1 cellular context compared by ENCODE assay signal in the genomic region with DNA sequence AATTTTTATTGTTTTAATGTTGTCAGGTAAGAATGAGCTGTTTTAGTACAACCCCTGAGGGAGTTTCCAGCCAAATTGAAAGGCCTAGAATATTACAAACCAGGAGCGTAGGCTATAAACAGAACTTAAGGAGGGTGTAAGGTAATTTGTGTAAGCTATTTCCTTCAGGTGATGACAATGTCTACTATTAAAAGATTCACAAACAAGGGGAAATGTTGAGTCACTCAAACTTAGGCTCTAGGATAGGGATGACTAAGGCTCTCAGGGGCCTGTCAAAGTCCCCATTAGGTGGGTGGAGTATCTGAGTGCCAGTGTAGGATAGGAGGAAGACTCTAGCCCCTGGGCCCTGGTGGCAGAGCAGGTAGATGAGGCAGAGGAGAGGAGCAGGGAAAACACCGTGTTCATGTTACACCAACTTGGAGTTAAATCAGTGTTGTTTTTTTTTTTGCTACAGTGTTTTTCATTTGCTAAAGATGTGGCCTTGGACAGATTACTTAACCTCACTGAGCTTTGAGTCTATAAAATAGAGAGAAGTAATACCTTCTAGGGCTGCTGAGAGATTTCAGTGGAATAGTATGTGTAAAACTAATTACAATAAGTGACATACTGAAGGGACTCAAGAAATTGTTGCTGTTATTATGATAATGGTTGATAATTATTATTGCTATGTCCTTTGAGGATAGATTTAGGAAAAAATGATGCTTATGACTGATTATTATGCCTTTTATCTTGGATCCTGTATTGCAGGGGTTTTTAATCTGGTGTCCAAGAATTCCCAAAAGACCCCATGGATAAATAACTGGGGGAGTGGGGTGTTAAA.
A peak's percentile ranks its signal among the peaks of the same experiment; 100 is the strongest.
TF ChIP-seq lines count a peak whose summit lies in the region.

No MANE protein-coding gene starts in this region.

TF ChIP-seq in HCT116, 20 proteins besides CTCF, POLR2A, EP300 and RAD21 (continued from another document):
- TF ChIP-seq, protein P1, sequence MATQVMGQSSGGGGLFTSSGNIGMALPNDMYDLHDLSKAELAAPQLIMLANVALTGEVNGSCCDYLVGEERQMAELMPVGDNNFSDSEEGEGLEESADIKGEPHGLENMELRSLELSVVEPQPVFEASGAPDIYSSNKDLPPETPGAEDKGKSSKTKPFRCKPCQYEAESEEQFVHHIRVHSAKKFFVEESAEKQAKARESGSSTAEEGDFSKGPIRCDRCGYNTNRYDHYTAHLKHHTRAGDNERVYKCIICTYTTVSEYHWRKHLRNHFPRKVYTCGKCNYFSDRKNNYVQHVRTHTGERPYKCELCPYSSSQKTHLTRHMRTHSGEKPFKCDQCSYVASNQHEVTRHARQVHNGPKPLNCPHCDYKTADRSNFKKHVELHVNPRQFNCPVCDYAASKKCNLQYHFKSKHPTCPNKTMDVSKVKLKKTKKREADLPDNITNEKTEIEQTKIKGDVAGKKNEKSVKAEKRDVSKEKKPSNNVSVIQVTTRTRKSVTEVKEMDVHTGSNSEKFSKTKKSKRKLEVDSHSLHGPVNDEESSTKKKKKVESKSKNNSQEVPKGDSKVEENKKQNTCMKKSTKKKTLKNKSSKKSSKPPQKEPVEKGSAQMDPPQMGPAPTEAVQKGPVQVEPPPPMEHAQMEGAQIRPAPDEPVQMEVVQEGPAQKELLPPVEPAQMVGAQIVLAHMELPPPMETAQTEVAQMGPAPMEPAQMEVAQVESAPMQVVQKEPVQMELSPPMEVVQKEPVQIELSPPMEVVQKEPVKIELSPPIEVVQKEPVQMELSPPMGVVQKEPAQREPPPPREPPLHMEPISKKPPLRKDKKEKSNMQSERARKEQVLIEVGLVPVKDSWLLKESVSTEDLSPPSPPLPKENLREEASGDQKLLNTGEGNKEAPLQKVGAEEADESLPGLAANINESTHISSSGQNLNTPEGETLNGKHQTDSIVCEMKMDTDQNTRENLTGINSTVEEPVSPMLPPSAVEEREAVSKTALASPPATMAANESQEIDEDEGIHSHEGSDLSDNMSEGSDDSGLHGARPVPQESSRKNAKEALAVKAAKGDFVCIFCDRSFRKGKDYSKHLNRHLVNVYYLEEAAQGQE (IDR thresholded peaks at IDR 0.05; ENCODE audit: low read depth): no peak
- TF ChIP-seq POLR2AphosphoS5 (IDR thresholded peaks at IDR 0.05; ENCODE audit: low read depth, low read length) (peak; percentile 55), JUND (IDR thresholded peaks at IDR 0.05) (peak; percentile 98), EGR1 (IDR thresholded peaks at IDR 0.05; ENCODE audit: low read depth) (peak; percentile 82), SP1 (IDR thresholded peaks at IDR 0.05; ENCODE audit: low read depth) (peak; percentile 96), YY1 (IDR thresholded peaks at IDR 0.05; ENCODE audit: extremely low read depth, insufficient replicate concordance, low read depth, low read length) (peak; percentile 11), EZH2 (IDR thresholded peaks at IDR 0.05) (no peak), ZNF274 (IDR thresholded peaks at IDR 0.05; ENCODE audit: low read depth, low read length) (no peak), SRF (IDR thresholded peaks at IDR 0.05; ENCODE audit: low read depth) (peak; percentile 78; the same call in 1 of the 2 replicates), TCF7L2 (IDR thresholded peaks at IDR 0.05; ENCODE audit: borderline replicate concordance, extremely low read depth, insufficient read depth, insufficient read length) (peak; percentile 31), CEBPB (IDR thresholded peaks at IDR 0.05; ENCODE audit: low read depth) (peak; percentile 82)
- TF ChIP-seq, protein P2, sequence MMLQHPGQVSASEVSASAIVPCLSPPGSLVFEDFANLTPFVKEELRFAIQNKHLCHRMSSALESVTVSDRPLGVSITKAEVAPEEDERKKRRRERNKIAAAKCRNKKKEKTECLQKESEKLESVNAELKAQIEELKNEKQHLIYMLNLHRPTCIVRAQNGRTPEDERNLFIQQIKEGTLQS (IDR thresholded peaks at IDR 0.05): peak; percentile 60; the same call in 1 of the 2 replicates
- TF ChIP-seq, protein P3, sequence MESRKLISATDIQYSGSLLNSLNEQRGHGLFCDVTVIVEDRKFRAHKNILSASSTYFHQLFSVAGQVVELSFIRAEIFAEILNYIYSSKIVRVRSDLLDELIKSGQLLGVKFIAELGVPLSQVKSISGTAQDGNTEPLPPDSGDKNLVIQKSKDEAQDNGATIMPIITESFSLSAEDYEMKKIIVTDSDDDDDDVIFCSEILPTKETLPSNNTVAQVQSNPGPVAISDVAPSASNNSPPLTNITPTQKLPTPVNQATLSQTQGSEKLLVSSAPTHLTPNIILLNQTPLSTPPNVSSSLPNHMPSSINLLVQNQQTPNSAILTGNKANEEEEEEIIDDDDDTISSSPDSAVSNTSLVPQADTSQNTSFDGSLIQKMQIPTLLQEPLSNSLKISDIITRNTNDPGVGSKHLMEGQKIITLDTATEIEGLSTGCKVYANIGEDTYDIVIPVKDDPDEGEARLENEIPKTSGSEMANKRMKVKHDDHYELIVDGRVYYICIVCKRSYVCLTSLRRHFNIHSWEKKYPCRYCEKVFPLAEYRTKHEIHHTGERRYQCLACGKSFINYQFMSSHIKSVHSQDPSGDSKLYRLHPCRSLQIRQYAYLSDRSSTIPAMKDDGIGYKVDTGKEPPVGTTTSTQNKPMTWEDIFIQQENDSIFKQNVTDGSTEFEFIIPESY (IDR thresholded peaks at IDR 0.05; ENCODE audit: extremely low read depth, insufficient replicate concordance, low read length): peak; percentile 37
